8 cellular contexts compared by ENCODE assay signal in genomic region chr6:134707342-134707982, GRCh38.
DNase-seq lines count a peak whose midpoint lies in the region; ATAC-seq and TF ChIP-seq lines count a peak whose summit lies in the region.
"Had no signal": no experiment of that assay in that cellular context is flagged by ENCODE, and none has a peak within 500 bp of the region (broad histone marks: within the 10 kb centered on the region; RNA-seq: fewer than 3 reads in every experiment).

No MANE protein-coding gene starts in this region.

- no peaks in the 10 kb centered on the region for H3K79me2 ChIP-seq in GM23338 (replicated peaks; ENCODE audit: insufficient read depth)
- no peaks in the 10 kb centered on the region for H3K79me2 ChIP-seq in osteoblast (ENCODE audit: insufficient read depth, low read length)

- ATAC-seq in GM23338 (peak; percentile 67), esophagus mucosa (peak; percentile 77), GM18858 (IDR thresholded peaks at IDR 0.05; ENCODE audit: unreplicated experiment) (no peak)

- H3K9me2 ChIP-seq in GM23338 (ENCODE audit: insufficient read depth): no peaks in the 10 kb centered on the region

- no peaks in the 10 kb centered on the region for H3F3A ChIP-seq in GM23338 (replicated peaks; ENCODE audit: low read depth)

- H3K4me3 ChIP-seq in GM23338: no peak overlapping the region
- no peak overlapping the region for H3K4me3 ChIP-seq in osteoblast (ENCODE audit: insufficient read depth, low read length)

- H3K36me3 Mint-ChIP-seq in GM23338 (ENCODE audit: low read depth): no peaks in the 10 kb centered on the region

- H3K4me2 ChIP-seq in GM23338: no peak overlapping the region
- no peak overlapping the region for H3K4me2 ChIP-seq in osteoblast (ENCODE audit: insufficient read depth, low read length)

- no peak overlapping the region for H3K4me3 Mint-ChIP-seq in GM23338
- H3K4me3 Mint-ChIP-seq: activated T-cell treated with anti-CD3 and anti-CD28 coated beads, Interleukin-2, amount 50 U/mL, for 24 hours had no signal

- H3K9me3 ChIP-seq in osteoblast (ENCODE audit: low read depth, low read length): no peaks in the 10 kb centered on the region

- H2AFZ ChIP-seq in GM23338 (no peak overlapping the region), osteoblast (ENCODE audit: low read length) (no peak overlapping the region)

- H3K27me3 ChIP-seq in GM23338 (ENCODE audit: insufficient read depth): no peaks in the 10 kb centered on the region
- H3K27me3 ChIP-seq in osteoblast (ENCODE audit: insufficient read depth, low read length): peaks cover 4% of the 10 kb centered on the region

- H3K36me3 ChIP-seq in GM23338 (ENCODE audit: insufficient read depth) (no peaks in the 10 kb centered on the region), osteoblast (ENCODE audit: insufficient read depth, low read length) (no peaks in the 10 kb centered on the region)

- H3K4me1 ChIP-seq in GM23338 (ENCODE audit: insufficient read depth) (no peaks in the 10 kb centered on the region), osteoblast (ENCODE audit: insufficient read depth, low read length) (peaks cover 17% of the 10 kb centered on the region)

- H3K27ac ChIP-seq in GM23338 (ENCODE audit: low read depth) (no peak overlapping the region), osteoblast (ENCODE audit: low read depth, low read length) (peak overlapping the region; percentile 40)

- H3K9me3 Mint-ChIP-seq in GM23338: no peaks in the 10 kb centered on the region
- H3K9me3 Mint-ChIP-seq: activated T-cell treated with anti-CD3 and anti-CD28 coated beads, Interleukin-2, amount 50 U/mL, for 24 hours had no signal

- no peaks in the 10 kb centered on the region for H4K20me1 ChIP-seq in GM23338 (replicated peaks; ENCODE audit: insufficient read depth)
- no peaks in the 10 kb centered on the region for H4K20me1 ChIP-seq in osteoblast (ENCODE audit: insufficient read depth, low read length)

- peak; percentile 59 for DNase-seq in GM23338 (ENCODE audit: low spot score)
- DNase-seq in NCI-H510A (lab: John Stamatoyannopoulos, UW): peak; percentile 1
- no peak for DNase-seq in osteoblast (ENCODE audit: insufficient read length, low spot score, missing footprints)
- no peak for DNase-seq in NCI-H187 treated with DMSO at 0.1 percent for 48 hours (lab: John Stamatoyannopoulos, UW)
- no peak for DNase-seq in activated naive CD4-positive, alpha-beta T cell treated with Interleukin-2 at 50 U/mL for 16 hours
- DNase-seq: activated T-cell treated with anti-CD3 and anti-CD28 coated beads, Interleukin-2, amount 50 U/mL, for 24 hours had no signal

- no peak overlapping the region for H3K27ac Mint-ChIP-seq in GM23338
- H3K27ac Mint-ChIP-seq: activated T-cell treated with anti-CD3 and anti-CD28 coated beads, Interleukin-2, amount 50 U/mL, for 24 hours had no signal

- H3K4me1 Mint-ChIP-seq in GM23338: peaks cover 23% of the 10 kb centered on the region

- TF ChIP-seq CTCF in GM23338 (conservative IDR thresholded peaks at IDR 0.05; ENCODE audit: low read depth in 2 of 2): no peak
- no peak for TF ChIP-seq CTCF in osteoblast (IDR thresholded peaks at IDR 0.05; ENCODE audit: extremely low read depth, low read depth, low read length)

- H3K27me3 Mint-ChIP-seq in GM23338 (ENCODE audit: insufficient read depth, low read depth, poor library complexity): no peaks in the 10 kb centered on the region

TF ChIP-seq in GM23338, 12 proteins besides CTCF, POLR2A, EP300 and RAD21:
- TF ChIP-seq CREB1 (CRISPR knock-in tag; IDR thresholded peaks at IDR 0.05; ENCODE audit: low read depth) (no peak), POLR2AphosphoS5 (IDR thresholded peaks at IDR 0.05; ENCODE audit: low read depth) (no peak), NANOG (IDR thresholded peaks at IDR 0.05; ENCODE audit: borderline replicate concordance) (no peak), JUNB (IDR thresholded peaks at IDR 0.05; ENCODE audit: unreplicated experiment) (no peak), ZNF331 (CRISPR knock-in tag; IDR thresholded peaks at IDR 0.05; ENCODE audit: low read depth) (no peak)

Comparison
In these comparisons a context has a peak if more than half of its experiments do, and no peak if none do; other contexts are left out.
1. DNase-seq: peak in GM23338 (single experiment) and NCI-H510A (single experiment); none in osteoblast (single experiment), NCI-H187 treated with DMSO at 0.1 percent for 48 hours (single experiment) and activated naive CD4-positive, alpha-beta T cell treated with Interleukin-2 at 50 U/mL for 16 hours (single experiment).